In genomic region chr13:57634829-57635165, GRCh38 we compare ENCODE assay signal across 11 cellular contexts. TPM values are rescaled to one million over a fixed set of nuclear protein-coding genes. Genes with fewer than 3 reads are reported as not detected.
DNase-seq lines count a peak whose midpoint lies in the region; ATAC-seq and TF ChIP-seq lines count a peak whose summit lies in the region.
"Had no signal": no experiment of that assay in that cellular context is flagged by ENCODE, and none has a peak within 500 bp of the region (broad histone marks: within the 10 kb centered on the region; RNA-seq: fewer than 3 reads in every experiment).

No MANE protein-coding gene starts in this region.

- H3K27ac ChIP-seq in dorsolateral prefrontal cortex, result peak overlapping the region in 58 of 59 donors; percentile 59 to 96 (median 92)

- TF ChIP-seq CTCF in dorsolateral prefrontal cortex (IDR thresholded peaks at IDR 0.05 in 54 of 56, conservative IDR thresholded peaks at IDR 0.05 in 2 of 56; ENCODE audit: low read depth in 1 of 56, partially characterized antibody in 56 of 56) (peak in 5 of 56 donors; percentile 4 to 8 (median 5)), retinal pigment epithelial cell (conservative IDR thresholded peaks at IDR 0.05; ENCODE audit: low read depth, low read length) (no peak)

- peak; percentile 24 for DNase-seq in ELF-1 (ENCODE audit: low read depth, low spot score)
- peak in 6 of 10 donors; percentile 20 to 59 (median 48) for DNase-seq in dorsolateral prefrontal cortex
- peak; percentile 55 for DNase-seq in islet precursor cell
- DNase-seq in retinal pigment epithelial cell (ENCODE audit: low read depth), result no peak
- DNase-seq in UCSD-AML1 (lab: John Stamatoyannopoulos, UW; ENCODE audit: unreplicated experiment), result no peak
- DNase-seq in DMS114 treated with DMSO at 0.1 percent for 48 hours (lab: John Stamatoyannopoulos, UW; ENCODE audit: unreplicated experiment), result no peak
- DNase-seq: activated CD4-positive, CD25-positive, alpha-beta regulatory T cell treated with anti-CD3 and anti-CD28 coated beads, Interleukin-2, amount 50 U/mL, for 72 hours; NCI-H2227 treated with DMSO at 0.1 percent for 48 hours had no signal

- H3K4me3 ChIP-seq in dorsolateral prefrontal cortex (peak overlapping the region; percentile 50 to 87 (median 72)), retinal pigment epithelial cell (ENCODE audit: low read length) (peak overlapping the region; percentile 80)

- no peak for ATAC-seq in HG03469 (IDR thresholded peaks at IDR 0.05; ENCODE audit: unreplicated experiment)
- ATAC-seq in GM19452 (IDR thresholded peaks at IDR 0.05; ENCODE audit: unreplicated experiment), result no peak

- peaks cover 0 to 17% (median 0%) of the 10 kb centered on the region in 45 donors for H3K27me3 ChIP-seq in dorsolateral prefrontal cortex

- intact Hi-C loops in dorsolateral prefrontal cortex (cut with DNase I), result loop anchor here in 1 of 2 donors (5.0 kb wide), 2 partner anchors 63 to 83 kb away; no protein-coding TSS in a partner anchor

RNA-seq across cellular contexts. Expression of gene PCDH17, which starts 3.3 kb away (rescaled TPM):
- 10 to 100 TPM; 20.6 to 70.5 (median 42.4) TPM for total RNA-seq in dorsolateral prefrontal cortex
- total RNA-seq: LHCN-M2 had no signal

Comparison
In these comparisons a context has a peak if more than half of its experiments do, and no peak if none do; other contexts are left out.
1. DNase-seq: peak in ELF-1 (single experiment), dorsolateral prefrontal cortex (6 of 10) and islet precursor cell (single experiment); none in retinal pigment epithelial cell (single experiment), UCSD-AML1 (single experiment) and DMS114 treated with DMSO at 0.1 percent for 48 hours (single experiment).